ENCODE assay signal across 1 cellular context in the genomic region with DNA sequence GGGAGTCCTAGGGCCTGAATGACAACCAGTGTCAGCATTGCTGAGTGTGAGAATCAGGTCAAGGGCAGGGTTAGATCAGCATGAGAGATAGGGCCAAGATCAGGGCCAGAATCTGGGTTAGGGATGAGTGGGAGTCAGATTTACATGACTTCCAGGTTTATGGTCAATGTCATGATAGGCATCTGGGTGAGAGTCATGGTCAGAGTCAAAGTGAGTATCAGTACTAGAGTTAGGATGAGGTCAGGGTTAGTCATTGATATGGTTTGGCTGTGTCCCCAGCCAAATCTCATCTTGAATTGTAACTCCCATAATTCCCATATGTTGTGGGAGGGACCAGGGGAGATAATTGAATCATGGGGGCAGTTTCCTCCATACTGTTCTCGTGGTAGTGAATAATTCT.
TF ChIP-seq lines count a peak whose summit lies in the region.

No MANE protein-coding gene starts in this region.

TF ChIP-seq in IMR-90, 13 proteins besides CTCF, POLR2A, EP300 and RAD21:
- no peak for TF ChIP-seq NFE2L2 (IDR thresholded peaks at IDR 0.05; ENCODE audit: low read depth, low read length)
- TF ChIP-seq, protein P1, sequence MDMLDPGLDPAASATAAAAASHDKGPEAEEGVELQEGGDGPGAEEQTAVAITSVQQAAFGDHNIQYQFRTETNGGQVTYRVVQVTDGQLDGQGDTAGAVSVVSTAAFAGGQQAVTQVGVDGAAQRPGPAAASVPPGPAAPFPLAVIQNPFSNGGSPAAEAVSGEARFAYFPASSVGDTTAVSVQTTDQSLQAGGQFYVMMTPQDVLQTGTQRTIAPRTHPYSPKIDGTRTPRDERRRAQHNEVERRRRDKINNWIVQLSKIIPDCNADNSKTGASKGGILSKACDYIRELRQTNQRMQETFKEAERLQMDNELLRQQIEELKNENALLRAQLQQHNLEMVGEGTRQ (IDR thresholded peaks at IDR 0.05; ENCODE audit: low read depth, low read length), result no peak
- TF ChIP-seq RFX5 (IDR thresholded peaks at IDR 0.05; ENCODE audit: low read depth, low read length), result no peak
- no peak for TF ChIP-seq BHLHE40 (IDR thresholded peaks at IDR 0.05; ENCODE audit: low read depth, low read length)
- TF ChIP-seq CHD1 (IDR thresholded peaks at IDR 0.05; ENCODE audit: low read depth, low read length), result no peak
- no peak for TF ChIP-seq FOS (IDR thresholded peaks at IDR 0.05; ENCODE audit: low read depth, low read length)
